ENCODE assay signal across 8 cellular contexts in genomic region chr7:12111461-12112405, GRCh38.
DNase-seq lines count a peak whose midpoint lies in the region; ATAC-seq and TF ChIP-seq lines count a peak whose summit lies in the region.

No MANE protein-coding gene starts in this region.

- H2BK120ac ChIP-seq in IMR-90 (ENCODE audit: low read depth, low read length): no peak overlapping the region

- BruUV-seq in IMR-90 (replicated peaks; lab: Mats Ljungman, UMichigan): no TSS peak

- H3K4ac ChIP-seq in IMR-90 (ENCODE audit: low read depth, low read length): no peak overlapping the region

- H4K8ac ChIP-seq in IMR-90 (ENCODE audit: low read depth in 2 of 2, low read length in 2 of 2): no peak overlapping the region

- H3K9me3 ChIP-seq in IMR-90 (ENCODE audit: control insufficient read depth, insufficient read depth, low read length): no peaks in the 10 kb centered on the region

- POLR2A ChIA-PET in AG04449 (lab: Yijun Ruan, JAX) (no interaction called here), IMR-90 (lab: Charles Lee; ENCODE audit: unreplicated experiment) (no interaction called here)

- H3K79me1 ChIP-seq in IMR-90 (ENCODE audit: low read depth in 1 of 2, low read length in 2 of 2): no peaks in the 10 kb centered on the region

- no peak overlapping the region for H3K56ac ChIP-seq in IMR-90 (ENCODE audit: extremely low read depth, insufficient read depth, low read length)

- peak overlapping the region; percentile 64 for H3K4me3 Mint-ChIP-seq in stimulated activated naive CD8-positive, alpha-beta T cell treated with anti-CD3 and anti-CD28 coated beads, Interleukin-15, Interleukin-2, amounts not matched to agents 100 ng/mL and 50 ng/mL, for 24 hours

- dilution Hi-C loops in IMR-90 (cut with HindIII; ENCODE audit: low sequenced_read_pairs, unreplicated experiment): no loop called here

- no peak overlapping the region for H4K91ac ChIP-seq in IMR-90 (ENCODE audit: insufficient read depth, low read depth, low read length)

- H3K23ac ChIP-seq in IMR-90 (ENCODE audit: low read depth, low read length): no peak overlapping the region

- H3K4me1 Mint-ChIP-seq in stimulated activated naive CD8-positive, alpha-beta T cell treated with anti-CD3 and anti-CD28 coated beads, Interleukin-15, Interleukin-2, amounts not matched to agents 100 ng/mL and 50 ng/mL, for 24 hours (ENCODE audit: low read depth): peaks cover 6% of the 10 kb centered on the region

- intact Hi-C loops in IMR-90 (cut with micrococcal nuclease): no loop called here

- no peaks in the 10 kb centered on the region for H3K9me1 ChIP-seq in IMR-90 (ENCODE audit: insufficient read depth, low read length)

- DNase-seq in AG04449 (ENCODE audit: low read depth, low spot score) (no peak), IMR-90 (no peak), astrocyte of the cerebellum (ENCODE audit: low read depth) (no peak), kidney tubule cell (ENCODE audit: low spot score) (peak; percentile 58), GM20000 (ENCODE audit: low spot score) (no peak)

- peak overlapping the region; percentile 16; the same call in 1 of the 2 replicates for H3K4me2 ChIP-seq in IMR-90 (ENCODE audit: low read depth, low read length)

- no peak overlapping the region for H3K27ac Mint-ChIP-seq in stimulated activated naive CD8-positive, alpha-beta T cell treated with anti-CD3 and anti-CD28 coated beads, Interleukin-15, Interleukin-2, amounts not matched to agents 100 ng/mL and 50 ng/mL, for 24 hours

- ATAC-seq in IMR-90 (ENCODE audit: low read depth) (peak; percentile 64), HG03097 (IDR thresholded peaks at IDR 0.05; ENCODE audit: low FRiP score, unreplicated experiment) (no peak), GM18873 (IDR thresholded peaks at IDR 0.05; ENCODE audit: low FRiP score, unreplicated experiment) (no peak)

- in situ Hi-C loops in IMR-90 (cut with MboI; ENCODE audit: low sequenced_read_pairs): no loop called here
- in situ Hi-C loops in astrocyte of the cerebellum (cut with HindIII; ENCODE audit: low sequenced_read_pairs): no loop called here

- no peak overlapping the region for H3K9ac ChIP-seq in IMR-90 (ENCODE audit: low read depth, low read length)

- peaks cover 44% of the 10 kb centered on the region for H3K27me3 Mint-ChIP-seq in stimulated activated naive CD8-positive, alpha-beta T cell treated with anti-CD3 and anti-CD28 coated beads, Interleukin-15, Interleukin-2, amounts not matched to agents 100 ng/mL and 50 ng/mL, for 24 hours

- H3K9me3 Mint-ChIP-seq in stimulated activated naive CD8-positive, alpha-beta T cell treated with anti-CD3 and anti-CD28 coated beads, Interleukin-15, Interleukin-2, amounts not matched to agents 100 ng/mL and 50 ng/mL, for 24 hours: no peaks in the 10 kb centered on the region

- no peak for TF ChIP-seq RAD21 in IMR-90 (IDR thresholded peaks at IDR 0.05; ENCODE audit: low read length)

- H2AFZ ChIP-seq in IMR-90 (replicated peaks; ENCODE audit: low read length, poor library complexity): peak overlapping the region; percentile 87

- H3K4me3 ChIP-seq in AG04449 (ENCODE audit: low read depth, low read length) (peak overlapping the region; percentile 29), IMR-90 (ENCODE audit: insufficient read depth, low read depth, low read length) (no peak overlapping the region), astrocyte of the cerebellum (ENCODE audit: low read depth, low read length) (peak overlapping the region; percentile 35)

- no peak overlapping the region for H2BK5ac ChIP-seq in IMR-90 (ENCODE audit: low read depth, low read length, poor library complexity, severe bottlenecking)

- no peaks in the 10 kb centered on the region for H3K36me3 Mint-ChIP-seq in stimulated activated naive CD8-positive, alpha-beta T cell treated with anti-CD3 and anti-CD28 coated beads, Interleukin-15, Interleukin-2, amounts not matched to agents 100 ng/mL and 50 ng/mL, for 24 hours (ENCODE audit: low read depth)

- H2BK15ac ChIP-seq in IMR-90 (ENCODE audit: low read depth, low read length): no peak overlapping the region; the same call in 2 of the 3 replicates

- no peak overlapping the region for H3K18ac ChIP-seq in IMR-90 (ENCODE audit: low read depth, low read length)

- H4K20me1 ChIP-seq in IMR-90 (ENCODE audit: insufficient read depth, low read length): no peaks in the 10 kb centered on the region

- H3K36me3 ChIP-seq in IMR-90 (ENCODE audit: control insufficient read depth, insufficient read depth, low read length): no peaks in the 10 kb centered on the region

- H4K5ac ChIP-seq in IMR-90 (ENCODE audit: low read depth, low read length): no peak overlapping the region

- no peak for TF ChIP-seq POLR2A in IMR-90 (IDR thresholded peaks at IDR 0.05; ENCODE audit: low read depth, low read length)

- no peak overlapping the region for H2AK5ac ChIP-seq in IMR-90 (ENCODE audit: low read depth, low read length)

- TF ChIP-seq CTCF in AG04449 (IDR thresholded peaks at IDR 0.05; ENCODE audit: insufficient read depth, low read length, missing control alignments) (no peak), IMR-90 (conservative IDR thresholded peaks at IDR 0.05; ENCODE audit: low read depth, low read length) (no peak), astrocyte of the cerebellum (IDR thresholded peaks at IDR 0.05; ENCODE audit: low read depth, low read length, missing control alignments) (no peak), GM20000 (IDR thresholded peaks at IDR 0.05; ENCODE audit: extremely low read depth, missing control alignments) (no peak)

- WGBS in IMR-90 (ENCODE audit: extremely low coverage in 2 of 2, insufficient read length in 1 of 2), 2 experiments: 18% methylated on average over 19 of the region's 46 CpGs; no CpG with 5 or more reads in 1 of the 2 experiments

- no peaks in the 10 kb centered on the region; the same call in 1 of the 2 replicates for H3K27me3 ChIP-seq in IMR-90 (ENCODE audit: control insufficient read depth, insufficient read depth, low read length)

- no peak overlapping the region for H2BK20ac ChIP-seq in IMR-90 (ENCODE audit: low read depth, low read length)

- H3K4me1 ChIP-seq in IMR-90 (ENCODE audit: control insufficient read depth, insufficient read depth, low read length): no peaks in the 10 kb centered on the region

- CTCF ChIA-PET in AG04449 (lab: Yijun Ruan, JAX): no interaction called here
- CTCF ChIA-PET in IMR-90 (lab: Yijun Ruan, JAX): no interaction called here

- no peak overlapping the region for H3K14ac ChIP-seq in IMR-90 (replicated peaks; ENCODE audit: low read depth, low read length)

- peak overlapping the region; percentile 30 for H2AK9ac ChIP-seq in IMR-90 (replicated peaks; ENCODE audit: low read depth, low read length, poor library complexity)

- H3K27ac ChIP-seq in IMR-90 (ENCODE audit: insufficient read depth, low read length): no peak overlapping the region

TF ChIP-seq in IMR-90, 13 proteins besides CTCF, POLR2A, EP300 and RAD21:
- TF ChIP-seq FOS (IDR thresholded peaks at IDR 0.05; ENCODE audit: low read depth, low read length): no peak
- no peak for TF ChIP-seq SMC3 (IDR thresholded peaks at IDR 0.05; ENCODE audit: low read depth, low read length)
- no peak for TF ChIP-seq CHD1 (IDR thresholded peaks at IDR 0.05; ENCODE audit: low read depth, low read length)
- TF ChIP-seq MAFK (IDR thresholded peaks at IDR 0.05; ENCODE audit: low read depth, low read length): no peak
- no peak for TF ChIP-seq CEBPB (IDR thresholded peaks at IDR 0.05; ENCODE audit: low read depth, low read length)
- no peak for TF ChIP-seq MAZ (IDR thresholded peaks at IDR 0.05; ENCODE audit: borderline replicate concordance, low read depth, low read length)
- TF ChIP-seq ELK1 (IDR thresholded peaks at IDR 0.05; ENCODE audit: borderline replicate concordance, low read depth, low read length): no peak
- TF ChIP-seq NFE2L2 (IDR thresholded peaks at IDR 0.05; ENCODE audit: low read depth, low read length): no peak
- TF ChIP-seq RCOR1 (IDR thresholded peaks at IDR 0.05; ENCODE audit: insufficient replicate concordance, low read length): no peak
- TF ChIP-seq, protein P1, sequence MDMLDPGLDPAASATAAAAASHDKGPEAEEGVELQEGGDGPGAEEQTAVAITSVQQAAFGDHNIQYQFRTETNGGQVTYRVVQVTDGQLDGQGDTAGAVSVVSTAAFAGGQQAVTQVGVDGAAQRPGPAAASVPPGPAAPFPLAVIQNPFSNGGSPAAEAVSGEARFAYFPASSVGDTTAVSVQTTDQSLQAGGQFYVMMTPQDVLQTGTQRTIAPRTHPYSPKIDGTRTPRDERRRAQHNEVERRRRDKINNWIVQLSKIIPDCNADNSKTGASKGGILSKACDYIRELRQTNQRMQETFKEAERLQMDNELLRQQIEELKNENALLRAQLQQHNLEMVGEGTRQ (IDR thresholded peaks at IDR 0.05; ENCODE audit: low read depth, low read length): no peak
- TF ChIP-seq MXI1 (IDR thresholded peaks at IDR 0.05; ENCODE audit: borderline replicate concordance, low read depth, low read length): no peak
- TF ChIP-seq RFX5 (IDR thresholded peaks at IDR 0.05; ENCODE audit: low read depth, low read length): no peak
- no peak for TF ChIP-seq BHLHE40 (IDR thresholded peaks at IDR 0.05; ENCODE audit: low read depth, low read length)
